In the genomic region with DNA sequence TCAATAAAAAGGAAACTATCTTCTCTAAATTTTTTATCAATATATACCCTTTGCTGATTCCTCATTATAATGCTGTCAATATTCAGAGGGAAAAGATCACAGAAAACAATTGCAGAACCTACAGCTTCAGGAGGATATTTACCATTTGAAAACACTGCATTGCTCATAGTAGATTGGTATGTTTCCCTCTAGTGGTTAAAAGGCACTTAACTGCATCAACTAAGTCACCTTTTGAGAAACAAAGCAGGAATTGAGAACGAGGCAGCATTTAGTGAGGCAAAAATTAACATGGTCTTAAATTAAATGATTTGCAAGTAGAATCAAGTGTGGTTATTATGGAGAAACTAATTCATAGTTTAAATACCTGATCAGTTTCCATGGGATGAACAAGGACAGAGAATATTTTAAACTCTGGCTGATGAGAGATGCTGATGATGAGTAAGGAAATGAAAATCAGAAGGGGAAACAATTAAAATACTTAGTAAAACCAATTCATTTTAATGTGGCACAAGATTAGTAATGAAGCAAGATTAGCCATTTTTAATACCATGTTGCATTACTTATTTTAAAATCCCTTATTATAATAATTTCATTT, we compare ENCODE assay signal across 8 cellular contexts.
DNase-seq lines count a peak whose midpoint lies in the region; ATAC-seq and TF ChIP-seq lines count a peak whose summit lies in the region.

No MANE protein-coding gene starts in this region.

- no peak overlapping the region for H3K4me3 Mint-ChIP-seq in effector memory CD8-positive, alpha-beta T cell

- ATAC-seq in HG02885 (IDR thresholded peaks at IDR 0.05; ENCODE audit: poor library complexity, unreplicated experiment): peak; percentile 68
- ATAC-seq in HG02678 (IDR thresholded peaks at IDR 0.05; ENCODE audit: unreplicated experiment): no peak
- ATAC-seq in effector memory CD8-positive, alpha-beta T cell (replicated peaks): no peak

- no peaks in the 10 kb centered on the region for H3K27me3 Mint-ChIP-seq in effector memory CD8-positive, alpha-beta T cell

- no peak overlapping the region for H3K4me3 ChIP-seq in choroid plexus epithelial cell (ENCODE audit: low read depth, low read length)

- DNase-seq in DMS153 treated with DMSO at 0.1 percent for 48 hours (lab: John Stamatoyannopoulos, UW; ENCODE audit: unreplicated experiment): peak; percentile 67
- peak; percentile 53 for DNase-seq in NCI-H345 treated with DMSO at 0.1 percent for 48 hours (lab: John Stamatoyannopoulos, UW; ENCODE audit: unreplicated experiment)
- DNase-seq in choroid plexus epithelial cell (ENCODE audit: low read depth): peak; percentile 75
- peak; percentile 11 for DNase-seq in putamen (ENCODE audit: low spot score)
- no peak for DNase-seq in stimulated activated CD4-positive, alpha-beta T cell treated with anti-CD3 and anti-CD28 coated beads, Interleukin-2, amount 100 ng/mL, for 48 hours
- DNase-seq in effector memory CD8-positive, alpha-beta T cell: no peak

- H3K36me3 Mint-ChIP-seq in effector memory CD8-positive, alpha-beta T cell (ENCODE audit: insufficient read depth): no peaks in the 10 kb centered on the region

- no peaks in the 10 kb centered on the region for H3K4me1 Mint-ChIP-seq in effector memory CD8-positive, alpha-beta T cell (ENCODE audit: low read depth in 2 of 2)

- peaks cover 0 to 3% of the 10 kb centered on the region in 2 donors for H3K9me3 Mint-ChIP-seq in effector memory CD8-positive, alpha-beta T cell

- no peak overlapping the region for H3K27ac Mint-ChIP-seq in effector memory CD8-positive, alpha-beta T cell

- TF ChIP-seq CTCF in choroid plexus epithelial cell (conservative IDR thresholded peaks at IDR 0.05; ENCODE audit: low read depth, low read length): peak; percentile 72

Comparison
In these comparisons a context has a peak if more than half of its experiments do, and no peak if none do; other contexts are left out.
1. DNase-seq: peak in DMS153 treated with DMSO at 0.1 percent for 48 hours (single experiment), NCI-H345 treated with DMSO at 0.1 percent for 48 hours (single experiment), choroid plexus epithelial cell (single experiment) and putamen (single experiment); none in stimulated activated CD4-positive, alpha-beta T cell treated with anti-CD3 and anti-CD28 coated beads, Interleukin-2, amount 100 ng/mL, for 48 hours (0 of 2) and effector memory CD8-positive, alpha-beta T cell (0 of 3).